ENCODE assay signal across 29 cellular contexts in the genomic region with DNA sequence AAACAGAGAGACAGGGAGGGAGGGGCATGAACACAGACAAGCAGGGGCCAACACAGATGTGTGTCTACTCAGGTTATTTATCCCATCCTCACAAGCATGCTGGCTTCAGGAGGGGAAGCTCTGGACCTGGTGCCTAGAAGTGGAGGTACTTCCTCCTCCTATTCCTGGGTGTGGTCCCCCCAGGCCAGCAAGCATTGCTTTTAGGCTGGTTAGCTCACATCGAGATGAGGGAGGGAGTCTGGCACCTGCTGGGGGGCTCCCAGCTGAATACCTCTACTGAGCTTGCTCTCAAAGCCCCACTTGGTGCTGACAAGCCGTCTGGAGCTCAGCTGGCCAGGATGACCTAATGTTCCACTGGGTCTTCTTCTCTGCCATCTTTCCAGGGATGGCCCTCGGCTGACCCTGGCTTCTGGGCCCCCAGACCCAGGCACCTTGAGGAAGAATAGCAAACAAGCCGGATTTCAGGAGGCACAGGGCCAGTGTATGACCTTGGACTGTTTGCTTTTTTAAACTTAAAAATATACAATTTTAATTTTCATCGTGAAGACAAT. TPM values are rescaled to one million over a fixed set of nuclear protein-coding genes. Genes with fewer than 3 reads are reported as not detected.
"Had no signal": no experiment of that assay in that cellular context is flagged by ENCODE, and none has a peak within 500 bp of the region (broad histone marks: within the 10 kb centered on the region; RNA-seq: fewer than 3 reads in every experiment).

No MANE protein-coding gene starts in this region.

- H2AFZ ChIP-seq: parathyroid adenoma had no signal

- DNase-seq: activated CD4-positive, alpha-beta memory T cell treated with anti-CD3 and anti-CD28 coated beads for 36 hours; activated CD4-positive, alpha-beta T cell treated with anti-CD3 and anti-CD28 coated beads, Interleukin-2, amount 10 ng/mL, durations not matched to agents 24 days and 14 days; activated CD4-positive, CD25-positive, alpha-beta regulatory T cell treated with anti-CD3 and anti-CD28 coated beads, Interleukin-2, amount 50 U/mL, for 72 hours; activated CD8-positive, alpha-beta memory T cell treated with anti-CD3 and anti-CD28 coated beads, Interleukin-2, amount 50 U/mL, for 4 hours; activated effector memory CD4-positive, alpha-beta T cell treated with anti-CD3 and anti-CD28 coated beads, Interleukin-2, amount 50 U/mL, for 16 hours; activated naive CD4-positive, alpha-beta T cell treated with anti-CD3 and anti-CD28 coated beads for 36 hours; activated naive CD8-positive, alpha-beta T cell treated with anti-CD3 and anti-CD28 coated beads for 36 hours; activated T-cell treated with anti-CD3 and anti-CD28 coated beads, Interleukin-2, amount 50 U/mL, for 1 hour; endodermal cell; esophagus squamous epithelium; foreskin melanocyte; kidney glomerular epithelial cell; left lung; naive B cell; stimulated activated naive CD4-positive, alpha-beta T cell; T-helper 2 cell; tibial artery; upper lobe of right lung had no signal

- ATAC-seq: left lung, upper lobe of right lung had no signal

- H3K4me1 Mint-ChIP-seq: naive B cell had no signal

- H3K27me3 ChIP-seq: ascending aorta, right atrium auricular region, upper lobe of right lung had no signal

- H3K79me2 ChIP-seq: parathyroid adenoma had no signal

- H3K9ac ChIP-seq: parathyroid adenoma had no signal

- H3K36me3 Mint-ChIP-seq: activated CD4-positive, alpha-beta memory T cell treated with anti-CD3 and anti-CD28 coated beads for 36 hours; activated naive CD8-positive, alpha-beta T cell treated with anti-CD3 and anti-CD28 coated beads for 36 hours; brain; mesothelial cell of epicardium had no signal

- H3K27ac ChIP-seq: ascending aorta, epithelial cell of prostate, esophagus squamous epithelium, left lung, parathyroid adenoma, psoas muscle, right atrium auricular region, suprapubic skin, tibial artery, upper lobe of right lung had no signal

- H3K36me3 ChIP-seq: ascending aorta, esophagus squamous epithelium, left lung, right atrium auricular region, suprapubic skin, tibial artery, upper lobe of right lung had no signal

- H3K27ac Mint-ChIP-seq: activated CD4-positive, alpha-beta memory T cell treated with anti-CD3 and anti-CD28 coated beads for 36 hours; activated CD4-positive, alpha-beta T cell treated with anti-CD3 and anti-CD28 coated beads, Interleukin-2, amount 10 ng/mL, durations not matched to agents 24 days and 14 days; activated naive CD4-positive, alpha-beta T cell treated with anti-CD3 and anti-CD28 coated beads for 36 hours; activated naive CD8-positive, alpha-beta T cell treated with anti-CD3 and anti-CD28 coated beads for 36 hours; activated T-helper 1 cell treated with anti-CD3 and anti-CD28 coated beads, Interleukin-12 subunit alpha, Interleukin-12 subunit beta, Interleukin-2, Interleukin-4 antibody, amounts not matched to agents 30 ng/mL and 10 ng/mL and 1 ng/mL, durations not matched to agents 14 hours and 24 hours and 36 hours; dendritic cell treated with granulocyte-macrophage colony-stimulating factor and Interleukin-4, amounts not matched to agents 40 ng/mL and 50 ng/mL, for 4 days; endodermal cell; naive B cell had no signal

- H3K9me3 Mint-ChIP-seq: activated CD4-positive, alpha-beta T cell treated with anti-CD3 and anti-CD28 coated beads, Interleukin-2, amount 10 ng/mL, durations not matched to agents 24 days and 14 days; activated T-helper 1 cell treated with anti-CD3 and anti-CD28 coated beads, Interleukin-12 subunit alpha, Interleukin-12 subunit beta, Interleukin-2, Interleukin-4 antibody, amounts not matched to agents 30 ng/mL and 10 ng/mL and 1 ng/mL, durations not matched to agents 14 hours and 24 hours and 36 hours; dendritic cell treated with granulocyte-macrophage colony-stimulating factor and Interleukin-4, amounts not matched to agents 40 ng/mL and 50 ng/mL, for 4 days; endodermal cell; mesothelial cell of epicardium had no signal

- H3K4me1 ChIP-seq: ascending aorta, esophagus squamous epithelium, left lung, parathyroid adenoma, suprapubic skin, tibial artery, upper lobe of right lung had no signal

- H3K4me3 Mint-ChIP-seq: activated CD4-positive, alpha-beta memory T cell treated with anti-CD3 and anti-CD28 coated beads for 36 hours; activated CD4-positive, alpha-beta T cell treated with anti-CD3 and anti-CD28 coated beads, Interleukin-2, amount 10 ng/mL, durations not matched to agents 24 days and 14 days; activated naive CD4-positive, alpha-beta T cell treated with anti-CD3 and anti-CD28 coated beads for 36 hours; activated naive CD8-positive, alpha-beta T cell treated with anti-CD3 and anti-CD28 coated beads for 36 hours; activated T-helper 1 cell treated with anti-CD3 and anti-CD28 coated beads, Interleukin-12 subunit alpha, Interleukin-12 subunit beta, Interleukin-2, Interleukin-4 antibody, amounts not matched to agents 30 ng/mL and 10 ng/mL and 1 ng/mL, durations not matched to agents 14 hours and 24 hours and 36 hours; brain; dendritic cell treated with granulocyte-macrophage colony-stimulating factor and Interleukin-4, amounts not matched to agents 40 ng/mL and 50 ng/mL, for 4 days; endodermal cell; mesothelial cell of epicardium; naive B cell had no signal

- H3K4me3 ChIP-seq: ascending aorta, esophagus squamous epithelium, left lung, lung, psoas muscle, right atrium auricular region, suprapubic skin, tibial artery, upper lobe of right lung had no signal

- H3K9me3 ChIP-seq: ascending aorta, esophagus squamous epithelium, left lung, psoas muscle, right atrium auricular region, suprapubic skin, tibial artery, upper lobe of right lung had no signal

RNA-seq across cellular contexts. Expression of a gene that starts 26.7 kb away (rescaled TPM):
- total RNA-seq: ascending aorta had no signal
